ENCODE assay signal across 19 cellular contexts in the genomic region with DNA sequence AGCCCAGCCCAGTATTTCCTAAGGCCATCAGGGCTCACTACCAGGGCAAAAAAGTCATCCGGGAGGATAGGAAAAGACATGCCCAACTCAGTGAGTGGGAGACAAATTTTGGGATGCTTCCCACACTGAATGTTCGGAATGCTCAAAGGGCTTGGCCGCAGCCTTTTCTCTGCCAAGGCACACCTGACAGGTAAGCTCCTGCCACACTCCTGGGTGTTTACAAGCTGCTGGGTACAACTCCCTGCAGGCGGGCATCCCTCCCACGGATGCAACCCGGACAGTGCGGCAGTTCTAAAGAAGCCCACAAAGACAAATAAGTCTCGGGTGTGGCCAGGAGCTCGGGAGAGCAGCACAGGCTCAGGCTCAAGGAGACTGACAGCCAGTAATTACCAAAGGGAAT. TPM values are rescaled to one million over a fixed set of nuclear protein-coding genes. Genes with fewer than 3 reads are reported as not detected.
DNase-seq lines count a peak whose midpoint lies in the region; FAIRE-seq and TF ChIP-seq lines count a peak whose summit lies in the region.
"Had no signal": no experiment of that assay in that cellular context is flagged by ENCODE, and none has a peak within 500 bp of the region (broad histone marks: within the 10 kb centered on the region; RNA-seq: fewer than 3 reads in every experiment).

No MANE protein-coding gene starts in this region.

- H3K4me3 ChIP-seq in bronchial epithelial cell (ENCODE audit: low read depth, low read length) (no peak overlapping the region), keratinocyte (ENCODE audit: control insufficient read depth in 2 of 3, extremely low read depth in 1 of 3, insufficient read depth in 2 of 3, low read depth in 1 of 3, low read length in 3 of 3) (peak overlapping the region in 2 of 3 experiments; percentile 9 to 43), neural progenitor cell (no peak overlapping the region)
- H3K4me3 ChIP-seq: GM23248, PC-9, SJSA1 had no signal

- no peak for TF ChIP-seq CTCF in C4-2B (conservative IDR thresholded peaks at IDR 0.05)
- no peak for TF ChIP-seq CTCF in bronchial epithelial cell (IDR thresholded peaks at IDR 0.05; ENCODE audit: insufficient read depth, low read length, severe bottlenecking)
- no peak for TF ChIP-seq CTCF in keratinocyte (optimal IDR thresholded peaks at IDR 0.05 in 1 of 3, IDR thresholded peaks at IDR 0.05 in 1 of 3, conservative IDR thresholded peaks at IDR 0.05 in 1 of 3; ENCODE audit: extremely low read depth in 1 of 3, insufficient read depth in 2 of 3, low read length in 3 of 3)
- no peak for TF ChIP-seq CTCF in neural progenitor cell (IDR thresholded peaks at IDR 0.05)

- H3K27ac Mint-ChIP-seq in neural progenitor cell: no peak overlapping the region
- H3K27ac Mint-ChIP-seq: CD4-positive, alpha-beta T cell had no signal

- H3K4me1 ChIP-seq in keratinocyte (ENCODE audit: control insufficient read depth, extremely low read depth, insufficient read depth, low read length): peaks cover 75% of the 10 kb centered on the region
- H3K4me1 ChIP-seq in neural progenitor cell: peaks cover 23% of the 10 kb centered on the region

- H3K27me3 ChIP-seq in bronchial epithelial cell (ENCODE audit: control insufficient read depth, insufficient read depth, low read length): no peaks in the 10 kb centered on the region
- H3K27me3 ChIP-seq in keratinocyte (ENCODE audit: control insufficient read depth, extremely low read depth, insufficient read depth, low read length): no peaks in the 10 kb centered on the region
- no peaks in the 10 kb centered on the region for H3K27me3 ChIP-seq in neural progenitor cell
- H3K27me3 ChIP-seq: BE2C, SJSA1 had no signal

- peak; percentile 36 for DNase-seq in NCI-H69 (lab: John Stamatoyannopoulos, UW)
- peak; percentile 79 for DNase-seq in bronchial epithelial cell (ENCODE audit: low read depth)
- peak; percentile 70 for DNase-seq in keratinocyte (ENCODE audit: low read depth, low spot score)
- no peak for DNase-seq in dermis blood vessel endothelial cell
- no peak for DNase-seq in NCI-H1436 treated with DMSO at 0.1 percent for 48 hours (lab: John Stamatoyannopoulos, UW)
- no peak for DNase-seq in neural progenitor cell (ENCODE audit: low spot score)
- DNase-seq: BE2C; Calu3; CD4-positive, alpha-beta T cell; DMS53; GM23248; HCEC 1CT; NCI-H1105; NCI-H2171; PC-9 had no signal

- H3K9me3 ChIP-seq in keratinocyte (ENCODE audit: control insufficient read depth, low read depth, low read length) (no peaks in the 10 kb centered on the region), neural progenitor cell (ENCODE audit: low read depth) (no peaks in the 10 kb centered on the region)
- H3K9me3 ChIP-seq: BE2C, SJSA1 had no signal

- FAIRE-seq in bronchial epithelial cell (lab: Jason Lieb, UNC) (peak; percentile 62), keratinocyte (lab: Jason Lieb, UNC) (peak; percentile 99)
- FAIRE-seq: GM12891, GM19239 had no signal

- H3K4me2 ChIP-seq in keratinocyte (ENCODE audit: control insufficient read depth, extremely low read depth, insufficient read depth, low read depth, low read length): peak overlapping the region; percentile 68
- H3K4me2 ChIP-seq in neural progenitor cell: no peak overlapping the region
- H3K4me2 ChIP-seq: PC-9 had no signal

- H3K9me1 ChIP-seq in keratinocyte (ENCODE audit: control insufficient read depth, extremely low read depth, insufficient read depth, low read length): peaks cover 21% of the 10 kb centered on the region

- H3K4me3 Mint-ChIP-seq in neural progenitor cell: no peak overlapping the region
- H3K4me3 Mint-ChIP-seq: CD4-positive, alpha-beta T cell had no signal

- peaks cover 13% of the 10 kb centered on the region for H3K36me3 Mint-ChIP-seq in neural progenitor cell

- dilution Hi-C loops in keratinocyte (cut with MboI; ENCODE audit: extremely low pct_ligation_motif_present, low sequenced_read_pairs): no loop called here

- peaks cover 55% of the 10 kb centered on the region for H4K20me1 ChIP-seq in keratinocyte (ENCODE audit: control insufficient read depth, extremely low read depth, insufficient read depth, low read length)
- H4K20me1 ChIP-seq in neural progenitor cell (ENCODE audit: low read depth): peaks cover 21% of the 10 kb centered on the region

- H3K36me3 ChIP-seq in bronchial epithelial cell (ENCODE audit: control insufficient read depth, insufficient read depth, low read length) (peaks cover 2% of the 10 kb centered on the region), keratinocyte (ENCODE audit: control insufficient read depth in 2 of 2, extremely low read depth in 1 of 2, insufficient read depth in 2 of 2, low read length in 2 of 2) (peaks cover 5 to 11% of the 10 kb centered on the region in 2 experiments), neural progenitor cell (no peaks in the 10 kb centered on the region)
- H3K36me3 ChIP-seq: BE2C had no signal

- H3K4me1 Mint-ChIP-seq in neural progenitor cell: peaks cover 50% of the 10 kb centered on the region

- H3K9me3 Mint-ChIP-seq in neural progenitor cell: peaks cover 15% of the 10 kb centered on the region
- H3K9me3 Mint-ChIP-seq: CD4-positive, alpha-beta T cell had no signal

- H3K27me3 Mint-ChIP-seq in neural progenitor cell (ENCODE audit: insufficient read depth, low read depth): peaks cover 7% of the 10 kb centered on the region
- H3K27me3 Mint-ChIP-seq: CD4-positive, alpha-beta T cell had no signal

- H3K79me2 ChIP-seq in keratinocyte (ENCODE audit: control insufficient read depth, insufficient read depth, low read length): peaks cover 99% of the 10 kb centered on the region
- H3K79me2 ChIP-seq in neural progenitor cell (ENCODE audit: low read depth): peaks cover 93% of the 10 kb centered on the region

- no peak overlapping the region for H3K9ac ChIP-seq in keratinocyte (ENCODE audit: control insufficient read depth, extremely low read depth, insufficient read depth, low read length)
- H3K9ac ChIP-seq in neural progenitor cell: no peak overlapping the region
- H3K9ac ChIP-seq: GM23248 had no signal

- H3F3A ChIP-seq in neural progenitor cell (ENCODE audit: low read depth): peaks cover 4% of the 10 kb centered on the region

- H3K27ac ChIP-seq in C4-2B (peak overlapping the region; percentile 26), keratinocyte (ENCODE audit: control insufficient read depth, insufficient read depth, low read length) (peak overlapping the region; percentile 66), neural progenitor cell (no peak overlapping the region)
- H3K27ac ChIP-seq: GM23248, PC-9, SJSA1 had no signal

- H2AFZ ChIP-seq in keratinocyte (ENCODE audit: control insufficient read depth, low read length) (no peak overlapping the region), neural progenitor cell (replicated peaks) (no peak overlapping the region)
- H2AFZ ChIP-seq: GM23248, PC-9 had no signal

RNA-seq across cellular contexts. Expression of a gene that starts 28.1 kb away (rescaled TPM):
- total RNA-seq in bronchial epithelial cell: 39.9 and 42.4 TPM in 2 replicates
- polyA plus RNA-seq in keratinocyte: 36.1 to 73.7 TPM (median 41.5 TPM) in 3 replicates
- polyA plus RNA-seq in keratinocyte (2011; ENCODE audit: low read depth): 29.0 TPM
- polyA plus RNA-seq in keratinocyte (2011; cell fraction: cytosol; rRNA removed): 29.0 and 29.6 TPM in 2 replicates
- 217 and 223 TPM in 2 replicates for polyA plus RNA-seq in keratinocyte (2011; cell fraction: nucleus; rRNA removed)
- polyA plus RNA-seq in keratinocyte (2012; ENCODE audit: low replicate concordance): 51.2 and 86.6 TPM in 2 replicates
- 78.9 to 264 TPM (median 111 TPM) in 3 replicates for polyA minus RNA-seq in keratinocyte
- 71.4 TPM for polyA minus RNA-seq in keratinocyte (2011; cell fraction: cytosol; rRNA and poly(A)+ RNA removed)
- polyA minus RNA-seq in keratinocyte (2011; cell fraction: nucleus; rRNA and poly(A)+ RNA removed): 301 and 398 TPM in 2 replicates
- 17.7 and 69.5 TPM in 2 replicates for total RNA-seq in dermis blood vessel endothelial cell
- 12.4 and 16.2 TPM in 2 replicates for total RNA-seq in neural progenitor cell (ENCODE audit: low replicate concordance)

Comparison
In these comparisons a context has a peak if more than half of its experiments do, and no peak if none do; other contexts are left out.
1. DNase-seq: peak in NCI-H69 (single experiment), bronchial epithelial cell (single experiment) and keratinocyte (single experiment); none in dermis blood vessel endothelial cell (single experiment), NCI-H1436 treated with DMSO at 0.1 percent for 48 hours (single experiment) and neural progenitor cell (single experiment).
2. H3K4me3 ChIP-seq: peak in keratinocyte (2 of 3); none in bronchial epithelial cell (single experiment) and neural progenitor cell (single experiment).